Comparison of ENCODE assay signal across 8 cellular contexts in the genomic region with DNA sequence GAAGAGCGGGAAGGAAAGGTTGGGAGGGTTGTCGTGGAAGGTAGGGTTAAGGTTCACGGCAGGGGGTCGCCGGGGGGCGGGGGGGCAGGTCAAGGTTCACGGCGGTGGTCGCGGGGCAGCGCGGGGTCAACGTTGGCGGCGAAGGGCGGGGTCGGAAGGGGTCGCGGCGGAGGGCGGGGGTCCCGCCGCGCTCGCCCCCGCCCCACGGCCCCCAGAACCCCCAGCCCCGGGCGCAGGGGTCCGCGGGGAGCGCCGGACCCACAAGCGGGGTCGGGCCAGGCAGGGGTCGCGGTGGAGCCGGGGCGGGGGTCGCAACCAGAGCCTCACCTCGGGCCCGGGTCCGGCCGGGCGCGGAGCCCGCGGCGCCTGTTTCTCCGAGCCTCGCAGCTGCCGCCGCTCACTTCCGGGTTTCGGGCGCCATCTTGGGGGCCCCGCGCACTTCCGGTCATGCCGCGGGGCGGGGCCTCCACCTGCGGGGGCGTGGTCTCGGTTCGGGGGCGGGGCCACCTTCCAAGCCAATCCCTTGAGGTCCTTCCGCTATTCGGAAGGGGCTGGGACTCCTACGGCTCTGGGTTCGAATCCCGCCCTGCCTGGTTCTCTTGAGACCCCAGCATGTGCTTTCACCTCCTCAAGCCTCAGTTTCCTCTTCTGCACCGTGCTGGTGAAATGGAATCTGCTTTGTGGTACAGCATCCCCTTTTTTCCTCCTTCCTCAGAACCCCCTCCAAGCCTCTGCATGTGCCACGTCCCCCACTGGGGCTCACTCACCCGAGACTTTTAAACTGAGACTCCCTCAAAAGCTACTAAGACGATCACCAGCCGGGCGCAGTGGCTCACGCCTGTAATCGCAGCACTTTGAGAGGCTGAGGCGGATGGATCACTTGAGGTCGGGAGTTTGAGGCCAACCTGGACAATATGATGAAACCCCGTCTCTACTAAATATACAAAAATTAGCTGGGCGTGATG. TPM values are rescaled to one million over a fixed set of nuclear protein-coding genes. Genes with fewer than 3 reads are reported as not detected.
A peak's percentile ranks its signal among the peaks of the same experiment; 100 is the strongest.
DNase-seq lines count a peak whose midpoint lies in the region; ATAC-seq, FAIRE-seq and TF ChIP-seq lines count a peak whose summit lies in the region.

A gene with protein sequence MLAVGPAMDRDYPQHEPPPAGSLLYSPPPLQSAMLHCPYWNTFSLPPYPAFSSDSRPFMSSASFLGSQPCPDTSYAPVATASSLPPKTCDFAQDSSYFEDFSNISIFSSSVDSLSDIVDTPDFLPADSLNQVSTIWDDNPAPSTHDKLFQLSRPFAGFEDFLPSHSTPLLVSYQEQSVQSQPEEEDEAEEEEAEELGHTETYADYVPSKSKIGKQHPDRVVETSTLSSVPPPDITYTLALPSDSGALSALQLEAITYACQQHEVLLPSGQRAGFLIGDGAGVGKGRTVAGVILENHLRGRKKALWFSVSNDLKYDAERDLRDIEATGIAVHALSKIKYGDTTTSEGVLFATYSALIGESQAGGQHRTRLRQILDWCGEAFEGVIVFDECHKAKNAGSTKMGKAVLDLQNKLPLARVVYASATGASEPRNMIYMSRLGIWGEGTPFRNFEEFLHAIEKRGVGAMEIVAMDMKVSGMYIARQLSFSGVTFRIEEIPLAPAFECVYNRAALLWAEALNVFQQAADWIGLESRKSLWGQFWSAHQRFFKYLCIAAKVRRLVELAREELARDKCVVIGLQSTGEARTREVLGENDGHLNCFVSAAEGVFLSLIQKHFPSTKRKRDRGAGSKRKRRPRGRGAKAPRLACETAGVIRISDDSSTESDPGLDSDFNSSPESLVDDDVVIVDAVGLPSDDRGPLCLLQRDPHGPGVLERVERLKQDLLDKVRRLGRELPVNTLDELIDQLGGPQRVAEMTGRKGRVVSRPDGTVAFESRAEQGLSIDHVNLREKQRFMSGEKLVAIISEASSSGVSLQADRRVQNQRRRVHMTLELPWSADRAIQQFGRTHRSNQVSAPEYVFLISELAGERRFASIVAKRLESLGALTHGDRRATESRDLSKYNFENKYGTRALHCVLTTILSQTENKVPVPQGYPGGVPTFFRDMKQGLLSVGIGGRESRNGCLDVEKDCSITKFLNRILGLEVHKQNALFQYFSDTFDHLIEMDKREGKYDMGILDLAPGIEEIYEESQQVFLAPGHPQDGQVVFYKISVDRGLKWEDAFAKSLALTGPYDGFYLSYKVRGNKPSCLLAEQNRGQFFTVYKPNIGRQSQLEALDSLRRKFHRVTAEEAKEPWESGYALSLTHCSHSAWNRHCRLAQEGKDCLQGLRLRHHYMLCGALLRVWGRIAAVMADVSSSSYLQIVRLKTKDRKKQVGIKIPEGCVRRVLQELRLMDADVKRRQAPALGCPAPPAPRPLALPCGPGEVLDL (N-terminal part only) (minus strand): TSS at position 424 of the 965 bp plus-strand sequence. CDS start 19,992 bp downstream, outside the sequence.

- H3K9me1 ChIP-seq in endothelial cell of umbilical vein (replicated peaks; ENCODE audit: control insufficient read depth, extremely low read depth, insufficient read depth, low read length): no peaks in the 10 kb centered on the region

- FAIRE-seq in endothelial cell of umbilical vein (lab: Jason Lieb, UNC): peak; percentile 92

- H3K4me3 ChIP-seq in OCI-LY7 (ENCODE audit: low read depth, low read length, poor library complexity, severe bottlenecking) (peak within 1 kb of the TSS; percentile 100), endothelial cell of umbilical vein (replicated peaks in 1 of 3; ENCODE audit: insufficient read depth in 1 of 3, low read depth in 1 of 3, low read length in 3 of 3) (peak within 1 kb of the TSS; percentile 68 to 95 (median 73))

- CTCF ChIA-PET in OCI-LY7 (lab: Charles Lee; ENCODE audit: unreplicated experiment): no interaction called here
- CTCF ChIA-PET in endothelial cell of umbilical vein (lab: Charles Lee): interaction anchor here (0.9 kb wide), 1 partner anchor 10 kb away, joined by 4 read pairs; no protein-coding TSS in a partner anchor

- TF ChIP-seq CTCF in 22Rv1 (IDR thresholded peaks at IDR 0.05) (no peak), OCI-LY7 (conservative IDR thresholded peaks at IDR 0.05; ENCODE audit: low read length) (no peak), endothelial cell of umbilical vein (IDR thresholded peaks at IDR 0.05; ENCODE audit: extremely low read depth in 1 of 2, insufficient read depth in 1 of 2, low read depth in 1 of 2, low read length in 2 of 2) (no peak)

- no peaks in the 10 kb centered on the region for H3K9me3 ChIP-seq in OCI-LY7 (ENCODE audit: low read length)
- no peaks in the 10 kb centered on the region for H3K9me3 ChIP-seq in endothelial cell of umbilical vein (replicated peaks; ENCODE audit: control insufficient read depth, insufficient read depth, low read length)

- H3K27me3 ChIP-seq in endothelial cell of umbilical vein (ENCODE audit: control insufficient read depth in 2 of 2, insufficient read depth in 2 of 2, low read length in 2 of 2): no peaks in the 10 kb centered on the region

- BruUV-seq in OCI-LY7 (replicated peaks; lab: Mats Ljungman, UMichigan) (no TSS peak), endothelial cell of umbilical vein (replicated peaks; lab: Mats Ljungman, UMichigan) (no TSS peak)

- H3K79me2 ChIP-seq in OCI-LY7 (ENCODE audit: insufficient read depth, low read depth, low read length) (peaks cover 16% of the 10 kb centered on the region; the same call in 1 of the 2 replicates), endothelial cell of umbilical vein (ENCODE audit: control insufficient read depth, insufficient read depth, low read length) (peaks cover 32% of the 10 kb centered on the region)

- no peaks in the 10 kb centered on the region for H3K9me2 ChIP-seq in OCI-LY7 (ENCODE audit: insufficient read depth, low read length)

- peak; percentile 95 for TF ChIP-seq POLR2A in endothelial cell of umbilical vein (IDR thresholded peaks at IDR 0.05; ENCODE audit: low read depth, low read length)

- H4K20me1 ChIP-seq in OCI-LY7 (ENCODE audit: insufficient read depth, low read length): no peaks in the 10 kb centered on the region
- no peaks in the 10 kb centered on the region for H4K20me1 ChIP-seq in endothelial cell of umbilical vein (replicated peaks; ENCODE audit: control insufficient read depth, extremely low read depth, insufficient read depth, low read length)

- H3K4me2 ChIP-seq in OCI-LY7 (ENCODE audit: low read length) (peak within 1 kb of the TSS; percentile 100), endothelial cell of umbilical vein (ENCODE audit: insufficient read depth, low read length) (peak within 1 kb of the TSS; percentile 68)

- POLR2A ChIA-PET in OCI-LY7 (lab: Charles Lee) (no interaction called here), endothelial cell of umbilical vein (lab: Charles Lee) (no interaction called here)

- intact Hi-C loops in OCI-LY7 (cut with micrococcal nuclease; ENCODE audit: unreplicated experiment): loop anchor here (1.0 to 5.0 kb wide), 2 partner anchors 42 to 312 kb away; no protein-coding TSS in a partner anchor
- intact Hi-C loops in endothelial cell of umbilical vein (cut with micrococcal nuclease): loop anchor here (2.0 kb wide), 2 partner anchors 43 to 51 kb away; no protein-coding TSS in a partner anchor

- peak within 1 kb of the TSS; percentile 99 for H3K27ac ChIP-seq in 22Rv1
- H3K27ac ChIP-seq in OCI-LY7 (ENCODE audit: low read depth, low read length, poor library complexity, severe bottlenecking): peak within 1 kb of the TSS; percentile 34
- H3K27ac ChIP-seq in endothelial cell of umbilical vein (ENCODE audit: insufficient read depth, low read depth, low read length): peak within 1 kb of the TSS; percentile 42

- H3K9ac ChIP-seq in endothelial cell of umbilical vein (replicated peaks; ENCODE audit: extremely low read depth, insufficient read depth, low read length): peak within 1 kb of the TSS; percentile 72

- peak within 1 kb of the TSS; percentile 66; the same call in 1 of the 2 replicates for H2AFZ ChIP-seq in OCI-LY7 (ENCODE audit: low read length)
- H2AFZ ChIP-seq in endothelial cell of umbilical vein (ENCODE audit: low read depth, low read length): peak within 1 kb of the TSS; percentile 37

- H3K4me1 ChIP-seq in OCI-LY7 (ENCODE audit: insufficient read depth, low read length, poor library complexity, severe bottlenecking): peaks cover 15% of the 10 kb centered on the region
- H3K4me1 ChIP-seq in endothelial cell of umbilical vein (ENCODE audit: control insufficient read depth, extremely low read depth, insufficient read depth, low read length): peaks cover 12% of the 10 kb centered on the region

- peak; percentile 67 for ATAC-seq in GM18867 (IDR thresholded peaks at IDR 0.05; ENCODE audit: unreplicated experiment)

- H3K36me3 ChIP-seq in OCI-LY7 (ENCODE audit: insufficient read depth, low read length) (no peaks in the 10 kb centered on the region), endothelial cell of umbilical vein (ENCODE audit: control insufficient read depth in 2 of 2, extremely low read depth in 1 of 2, insufficient read depth in 2 of 2, low read length in 2 of 2) (no peaks in the 10 kb centered on the region)

- dilution Hi-C loops in endothelial cell of umbilical vein (cut with MboI; ENCODE audit: extremely low pct_ligation_motif_present, low sequenced_read_pairs): no loop called here

- DNase-seq in HUDEP-2 (lab: John Stamatoyannopoulos, UW; ENCODE audit: unreplicated experiment in 76 of 76): peak in 75 of 76 experiments; percentile 36 to 98 (median 92)
- peak; percentile 91 for DNase-seq in OCI-LY7 (ENCODE audit: low spot score)
- DNase-seq in activated T-cell treated with anti-CD3 and anti-CD28 coated beads for 1 hour (ENCODE audit: low read depth): peak; percentile 90
- peak; percentile 89 for DNase-seq in endothelial cell of umbilical vein (ENCODE audit: low read depth, low spot score)
- DNase-seq in middle frontal gyrus (ENCODE audit: extremely low spot score, low spot score): peak; percentile 72
- peak; percentile 82 to 83 for DNase-seq in stimulated activated CD8-positive, alpha-beta memory T cell treated with anti-CD3 and anti-CD28 coated beads, Interleukin-2, amount 100 ng/mL, for 1 hour (ENCODE audit: low read depth in 2 of 2)

TF ChIP-seq in endothelial cell of umbilical vein, 7 proteins besides CTCF, POLR2A, EP300 and RAD21:
- TF ChIP-seq GATA2 (IDR thresholded peaks at IDR 0.05; ENCODE audit: insufficient read depth, insufficient read length, low read depth, low read length): no peak
- peak; percentile 98 for TF ChIP-seq POLR2AphosphoS5 (IDR thresholded peaks at IDR 0.05; ENCODE audit: insufficient read depth, low read depth, low read length)

RNA-seq across cellular contexts. Expression of the gene that starts here (rescaled TPM):
- 17.6 and 26.6 TPM in 2 replicates for total RNA-seq in OCI-LY7 (2014; rRNA removed; shearing (Covaris generic))
- 43.3 and 48.8 TPM in 2 replicates for total RNA-seq in OCI-LY7 (2022)
- total RNA-seq in endothelial cell of umbilical vein: 63.8 and 65.7 TPM in 2 replicates
- polyA plus RNA-seq in endothelial cell of umbilical vein: 31.4 and 35.8 TPM in 2 replicates
- 14.1 and 21.3 TPM in 2 replicates for polyA plus RNA-seq in endothelial cell of umbilical vein (2011; cell fraction: cytosol; rRNA removed)
- polyA plus RNA-seq in endothelial cell of umbilical vein (2011; cell fraction: nucleus; rRNA removed): 94.3 and 110 TPM in 2 replicates
- polyA plus RNA-seq in endothelial cell of umbilical vein (2012): 25.2 and 53.3 TPM in 2 replicates
- polyA minus RNA-seq in endothelial cell of umbilical vein: 27.1 and 39.2 TPM in 2 replicates
- polyA minus RNA-seq in endothelial cell of umbilical vein (2011; cell fraction: cytosol; rRNA and poly(A)+ RNA removed): 48.0 TPM
- polyA minus RNA-seq in endothelial cell of umbilical vein (2011; cell fraction: nucleus; rRNA and poly(A)+ RNA removed): 36.4 and 68.6 TPM in 2 replicates

Comparison
In these comparisons a context has a peak if more than half of its experiments do, and no peak if none do; other contexts are left out.
1. Peak in every context shown above with its lines: DNase-seq, ATAC-seq, H3K4me3 ChIP-seq and H3K27ac ChIP-seq.
2. H3K27ac ChIP-seq: peak in every context shown above with its lines; median percentile 99 in 22Rv1; 42 in endothelial cell of umbilical vein; 34 in OCI-LY7.